Comparison of ENCODE assay signal across 13 cellular contexts in the genomic region with DNA sequence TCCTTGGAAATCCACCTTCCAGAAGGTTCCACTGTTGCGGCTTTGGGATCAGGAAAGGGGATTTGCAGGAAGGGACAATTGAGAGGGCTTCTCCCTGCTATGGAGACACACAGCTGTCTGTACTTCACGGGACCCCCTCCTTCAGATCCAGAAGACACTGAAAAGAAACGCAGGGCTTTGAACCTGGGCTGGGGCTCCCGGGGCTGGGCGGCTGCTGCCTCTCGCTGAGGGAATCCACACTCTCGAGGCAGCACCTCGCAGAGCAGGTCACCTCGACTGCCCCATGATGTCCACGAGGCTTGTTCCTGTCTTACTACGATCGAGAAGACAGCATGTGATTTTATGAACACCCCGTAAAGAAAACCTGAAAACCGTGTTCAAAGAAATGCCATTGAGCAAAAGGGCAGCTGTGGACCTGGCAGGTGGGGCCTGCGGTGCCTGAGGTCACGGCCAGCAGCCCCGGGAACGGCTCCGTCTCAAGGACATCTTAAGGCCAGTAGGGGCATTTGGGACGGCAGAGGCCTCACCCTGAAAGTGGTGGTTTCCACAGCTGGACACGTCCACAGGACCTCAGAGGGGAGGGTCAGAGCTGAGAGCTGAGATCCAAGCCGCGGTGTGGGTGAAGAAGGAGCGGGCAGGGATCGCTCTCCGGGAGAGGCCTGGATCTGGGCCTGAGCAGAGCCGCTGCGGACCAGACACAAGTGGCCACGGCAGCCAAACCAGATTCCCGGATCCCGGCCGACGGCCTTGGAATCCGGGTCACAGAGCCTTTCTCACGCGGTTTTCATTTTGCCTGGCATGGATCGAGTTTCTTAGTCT.
A peak's percentile ranks its signal among the peaks of the same experiment; 100 is the strongest.
DNase-seq lines count a peak whose midpoint lies in the region; ATAC-seq, FAIRE-seq and TF ChIP-seq lines count a peak whose summit lies in the region.
"Had no signal": no experiment of that assay in that cellular context is flagged by ENCODE, and none has a peak within 500 bp of the region (broad histone marks: within the 10 kb centered on the region; RNA-seq: fewer than 3 reads in every experiment).

No MANE protein-coding gene starts in this region.

- ATAC-seq in sciatic nerve (no peak), GM18517 (IDR thresholded peaks at IDR 0.05; ENCODE audit: unreplicated experiment) (no peak), GM21423 (IDR thresholded peaks at IDR 0.05; ENCODE audit: unreplicated experiment) (no peak)

- no peaks in the 10 kb centered on the region for H3K36me3 Mint-ChIP-seq in activated naive CD4-positive, alpha-beta T cell treated with anti-CD3 and anti-CD28 coated beads for 36 hours (ENCODE audit: low read depth)

- TF ChIP-seq CTCF in foreskin fibroblast (IDR thresholded peaks at IDR 0.05; ENCODE audit: low read depth, low read length) = no peak

- H3K4me3 Mint-ChIP-seq in activated naive CD4-positive, alpha-beta T cell treated with anti-CD3 and anti-CD28 coated beads for 36 hours = no peak overlapping the region

- H3K27me3 Mint-ChIP-seq in activated naive CD4-positive, alpha-beta T cell treated with anti-CD3 and anti-CD28 coated beads for 36 hours (ENCODE audit: low read depth) = peaks cover 2% of the 10 kb centered on the region

- no peak overlapping the region for H3K27ac Mint-ChIP-seq in activated naive CD4-positive, alpha-beta T cell treated with anti-CD3 and anti-CD28 coated beads for 36 hours

- intact Hi-C loops in activated naive CD4-positive, alpha-beta T cell treated with anti-CD3 and anti-CD28 coated beads for 36 hours (cut with micrococcal nuclease) = loop anchor here (5.0 kb wide), 1 partner anchor 52 kb away; no protein-coding TSS in a partner anchor
- intact Hi-C loops in sciatic nerve (cut with DNase I) = no loop called here

- H3K4me1 Mint-ChIP-seq in activated naive CD4-positive, alpha-beta T cell treated with anti-CD3 and anti-CD28 coated beads for 36 hours (ENCODE audit: low read depth) = peaks cover 28% of the 10 kb centered on the region

- CTCF ChIA-PET in activated naive CD4-positive, alpha-beta T cell treated with anti-CD3 and anti-CD28 coated beads for 36 hours (lab: Charles Lee) = no interaction called here

- H3K4me3 ChIP-seq in foreskin fibroblast (ENCODE audit: low read depth in 1 of 2, low read length in 2 of 2) = no peak overlapping the region

- DNase-seq in activated naive CD4-positive, alpha-beta T cell treated with anti-CD3 and anti-CD28 coated beads for 36 hours = peak; percentile 1
- DNase-seq in activated naive CD4-positive, alpha-beta T cell (lab: John Stamatoyannopoulos, UW) = no peak
- DNase-seq in mesenteric fat pad (ENCODE audit: low spot score) (peak; percentile 89), sciatic nerve (ENCODE audit: low spot score) (peak; percentile 45), GM19239 (ENCODE audit: insufficient read length, low spot score) (no peak), foreskin fibroblast (no peak)
- DNase-seq: C1 segment of cervical spinal cord, NCI-H1105 treated with DMSO at 0.1 percent for 48 hours, NCI-H187 treated with DMSO at 0.1 percent for 48 hours, NCI-H510A treated with DMSO at 0.1 percent for 48 hours had no signal

- FAIRE-seq in GM19239 (lab: Jason Lieb, UNC) = no peak
- FAIRE-seq: A204.1 had no signal

- H3K9me3 Mint-ChIP-seq in activated naive CD4-positive, alpha-beta T cell treated with anti-CD3 and anti-CD28 coated beads for 36 hours = no peaks in the 10 kb centered on the region

Comparison
In these comparisons a context has a peak if more than half of its experiments do, and no peak if none do; other contexts are left out.
1. DNase-seq: peak in activated naive CD4-positive, alpha-beta T cell treated with anti-CD3 and anti-CD28 coated beads for 36 hours (single experiment), mesenteric fat pad (single experiment) and sciatic nerve (single experiment); none in activated naive CD4-positive, alpha-beta T cell (0 of 4), GM19239 (single experiment) and foreskin fibroblast (0 of 2).